ENCODE assay signal across 1 cellular context in genomic region chr13:43805071-43805468, GRCh38.
TF ChIP-seq lines count a peak whose summit lies in the region.

No MANE protein-coding gene starts in this region.

TF ChIP-seq in WTC11, 78 proteins besides CTCF, POLR2A, EP300 and RAD21 (continued from another document):
- TF ChIP-seq GTF2I (CRISPR knock-in tag; conservative IDR thresholded peaks at IDR 0.05) (no peak), ZNF281 (CRISPR knock-in tag; IDR thresholded peaks at IDR 0.05) (no peak), NFE2L1 (CRISPR knock-in tag; IDR thresholded peaks at IDR 0.05) (no peak)
TF ChIP-seq in WTC11: peak in this region for 0.
